ENCODE assay signal across 19 cellular contexts in the genomic region with DNA sequence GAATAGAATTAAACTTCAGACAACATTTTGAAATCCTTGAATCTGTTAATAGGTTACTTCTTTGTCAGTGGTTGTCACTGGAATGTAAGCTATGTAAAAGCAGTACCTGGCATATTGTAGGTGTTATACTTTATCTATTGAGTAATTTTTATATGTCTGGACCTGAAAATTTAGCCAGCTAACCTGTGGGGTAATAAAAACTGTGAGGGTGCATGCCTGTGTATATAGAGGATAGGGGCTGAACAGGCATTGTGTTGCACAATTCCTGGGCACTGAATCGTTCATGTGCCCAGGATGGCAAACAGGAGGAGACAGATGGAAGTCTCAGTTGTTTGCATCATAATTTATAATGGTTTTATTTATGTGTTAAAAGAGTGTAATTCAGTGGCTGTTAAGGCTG.
"Had no signal": no experiment of that assay in that cellular context is flagged by ENCODE, and none has a peak within 500 bp of the region (broad histone marks: within the 10 kb centered on the region; RNA-seq: fewer than 3 reads in every experiment).

No MANE protein-coding gene starts in this region.

- ATAC-seq: activated CD8-positive, alpha-beta memory T cell treated with anti-CD3 and anti-CD28 coated beads, Interleukin-2, amount 10 ng/mL, durations not matched to agents 7 days and 5 days; esophagus mucosa; upper lobe of right lung had no signal

- H3K4me3 Mint-ChIP-seq: activated CD4-positive, alpha-beta memory T cell treated with anti-CD3 and anti-CD28 coated beads, Interleukin-2, amount 10 ng/mL, durations not matched to agents 7 days and 5 days; activated CD8-positive, alpha-beta memory T cell treated with anti-CD3 and anti-CD28 coated beads, Interleukin-2, amount 10 ng/mL, durations not matched to agents 7 days and 5 days; activated naive CD4-positive, alpha-beta T cell treated with anti-CD3 and anti-CD28 coated beads, Interleukin-2, amount 10 ng/mL, durations not matched to agents 7 days and 5 days; nephron had no signal

- DNase-seq: activated CD4-positive, alpha-beta memory T cell treated with anti-CD3 and anti-CD28 coated beads, Interleukin-2, amount 10 ng/mL, durations not matched to agents 7 days and 5 days; activated CD4-positive, alpha-beta T cell treated with anti-CD3 and anti-CD28 coated beads for 48 hours; activated CD4-positive, CD25-positive, alpha-beta regulatory T cell; activated CD8-positive, alpha-beta memory T cell treated with anti-CD3 and anti-CD28 coated beads, Interleukin-2, amount 10 ng/mL, durations not matched to agents 7 days and 5 days; activated effector memory CD4-positive, alpha-beta T cell treated with Interleukin-2 at 50 U/mL for 16 hours; activated naive CD4-positive, alpha-beta T cell treated with anti-CD3 and anti-CD28 coated beads, Interleukin-2, amount 10 ng/mL, durations not matched to agents 7 days and 5 days; caudate nucleus; dorsolateral prefrontal cortex; midbrain; nucleus accumbens; posterior cingulate gyrus; stimulated activated CD4-positive, alpha-beta T cell treated with anti-CD3 and anti-CD28 coated beads, Interleukin-15, amount 100 ng/mL, for 24 hours; stimulated activated CD4-positive, alpha-beta T cell treated with anti-CD3 and anti-CD28 coated beads, Interleukin-4, amount 100 ng/mL, for 1 hour; T-helper 1 cell; T-helper 9 cell; upper lobe of right lung had no signal

- H3K27ac Mint-ChIP-seq: activated CD4-positive, alpha-beta memory T cell treated with anti-CD3 and anti-CD28 coated beads, Interleukin-2, amount 10 ng/mL, durations not matched to agents 7 days and 5 days; activated CD8-positive, alpha-beta memory T cell treated with anti-CD3 and anti-CD28 coated beads, Interleukin-2, amount 10 ng/mL, durations not matched to agents 7 days and 5 days; activated naive CD4-positive, alpha-beta T cell treated with anti-CD3 and anti-CD28 coated beads, Interleukin-2, amount 10 ng/mL, durations not matched to agents 7 days and 5 days; nephron had no signal

- H3K9me3 ChIP-seq: thoracic aorta, upper lobe of right lung had no signal

- H3K9me3 Mint-ChIP-seq: activated CD4-positive, alpha-beta memory T cell treated with anti-CD3 and anti-CD28 coated beads, Interleukin-2, amount 10 ng/mL, durations not matched to agents 7 days and 5 days; activated naive CD4-positive, alpha-beta T cell treated with anti-CD3 and anti-CD28 coated beads, Interleukin-2, amount 10 ng/mL, durations not matched to agents 7 days and 5 days; nephron had no signal

- H3K27ac ChIP-seq: thoracic aorta, upper lobe of right lung had no signal

- H3K4me1 ChIP-seq: upper lobe of right lung had no signal

- H3K27me3 Mint-ChIP-seq: activated CD4-positive, alpha-beta memory T cell treated with anti-CD3 and anti-CD28 coated beads, Interleukin-2, amount 10 ng/mL, durations not matched to agents 7 days and 5 days; activated CD8-positive, alpha-beta memory T cell treated with anti-CD3 and anti-CD28 coated beads, Interleukin-2, amount 10 ng/mL, durations not matched to agents 7 days and 5 days; activated naive CD4-positive, alpha-beta T cell treated with anti-CD3 and anti-CD28 coated beads, Interleukin-2, amount 10 ng/mL, durations not matched to agents 7 days and 5 days had no signal

- H3K4me1 Mint-ChIP-seq: activated CD8-positive, alpha-beta memory T cell treated with anti-CD3 and anti-CD28 coated beads, Interleukin-2, amount 10 ng/mL, durations not matched to agents 7 days and 5 days; activated naive CD4-positive, alpha-beta T cell treated with anti-CD3 and anti-CD28 coated beads, Interleukin-2, amount 10 ng/mL, durations not matched to agents 7 days and 5 days; nephron had no signal

- H3K4me3 ChIP-seq: dorsolateral prefrontal cortex, thoracic aorta, upper lobe of right lung had no signal

- H3K27me3 ChIP-seq: dorsolateral prefrontal cortex, upper lobe of right lung had no signal
